In genomic region chr11:60974726-60975125, GRCh38 we compare ENCODE assay signal across 15 cellular contexts. TPM values are rescaled to one million over a fixed set of nuclear protein-coding genes. Genes with fewer than 3 reads are reported as not detected.
A peak's percentile ranks its signal among the peaks of the same experiment; 100 is the strongest.
DNase-seq lines count a peak whose midpoint lies in the region; ATAC-seq and TF ChIP-seq lines count a peak whose summit lies in the region.
"Had no signal": no experiment of that assay in that cellular context is flagged by ENCODE, and none has a peak within 500 bp of the region (broad histone marks: within the 10 kb centered on the region; RNA-seq: fewer than 3 reads in every experiment).

No MANE protein-coding gene starts in this region.

- no peaks in the 10 kb centered on the region for H3K27me3 Mint-ChIP-seq in activated naive CD4-positive, alpha-beta T cell treated with anti-CD3 and anti-CD28 coated beads, Interleukin-2, amount 10 ng/mL, durations not matched to agents 7 days and 5 days
- H3K27me3 Mint-ChIP-seq in activated T-cell treated with anti-CD3 and anti-CD28 coated beads, Interleukin-2, amount 50 U/mL, for 72 hours (ENCODE audit: low read depth): no peaks in the 10 kb centered on the region

- H3K4me3 ChIP-seq in tibial nerve (no peak overlapping the region), Karpas-422 (ENCODE audit: low read length) (no peak overlapping the region)

- H3K27ac ChIP-seq in tibial nerve (peak overlapping the region in 3 of 4 donors; percentile 22 to 64 (median 43)), Karpas-422 (ENCODE audit: low read length) (no peak overlapping the region)

- no peaks in the 10 kb centered on the region for H3K4me1 ChIP-seq in tibial nerve
- H3K4me1 ChIP-seq in Karpas-422 (ENCODE audit: low read length): peaks cover 22% of the 10 kb centered on the region

- peak overlapping the region; percentile 92 for H3K27ac Mint-ChIP-seq in activated naive CD4-positive, alpha-beta T cell treated with anti-CD3 and anti-CD28 coated beads, Interleukin-2, amount 10 ng/mL, durations not matched to agents 7 days and 5 days
- peak overlapping the region; percentile 100 for H3K27ac Mint-ChIP-seq in activated T-cell treated with anti-CD3 and anti-CD28 coated beads, Interleukin-2, amount 50 U/mL, for 72 hours

- H3K27me3 ChIP-seq in tibial nerve (no peaks in the 10 kb centered on the region), Karpas-422 (ENCODE audit: low read length) (no peaks in the 10 kb centered on the region)

- no peaks in the 10 kb centered on the region for H3K9me3 Mint-ChIP-seq in activated naive CD4-positive, alpha-beta T cell treated with anti-CD3 and anti-CD28 coated beads, Interleukin-2, amount 10 ng/mL, durations not matched to agents 7 days and 5 days
- no peaks in the 10 kb centered on the region for H3K9me3 Mint-ChIP-seq in activated T-cell treated with anti-CD3 and anti-CD28 coated beads, Interleukin-2, amount 50 U/mL, for 72 hours

- no peaks in the 10 kb centered on the region for H4K20me1 ChIP-seq in Karpas-422 (ENCODE audit: insufficient read depth, low read depth, low read length)

- H3K9me2 ChIP-seq in Karpas-422 (replicated peaks; ENCODE audit: insufficient read depth, low read length): no peaks in the 10 kb centered on the region

- H3K9me3 ChIP-seq in tibial nerve (no peaks in the 10 kb centered on the region), Karpas-422 (ENCODE audit: low read length) (no peaks in the 10 kb centered on the region)

- TF ChIP-seq EP300 in tibial nerve (IDR thresholded peaks at IDR 0.05): no peak

- ATAC-seq in activated T-cell treated with anti-CD3 and anti-CD28 coated beads, Interleukin-2, amount 50 U/mL, for 72 hours (replicated peaks in 1 of 2): peak in 1 of 2 donors; percentile 22
- ATAC-seq in HG03354 (IDR thresholded peaks at IDR 0.05; ENCODE audit: poor library complexity, severe bottlenecking, unreplicated experiment): no peak
- ATAC-seq: left cardiac atrium, sciatic nerve had no signal

- no peak overlapping the region for H2AFZ ChIP-seq in Karpas-422 (ENCODE audit: low read length)

- WGBS in tibial nerve, 2 donors: 47 to 58% methylated on average over 6 of the region's 6 CpGs

- no peak overlapping the region for H3K9ac ChIP-seq in Karpas-422 (ENCODE audit: low read length)

- peak; percentile 32 for DNase-seq in activated naive CD4-positive, alpha-beta T cell treated with anti-CD3 and anti-CD28 coated beads, Interleukin-2, amount 10 ng/mL, durations not matched to agents 7 days and 5 days
- no peak for DNase-seq in activated naive CD4-positive, alpha-beta T cell treated with anti-CD3 and anti-CD28 coated beads, Interleukin-2, amount 50 U/mL, for 16 hours
- peak; percentile 35 to 61 for DNase-seq in activated T-cell treated with anti-CD3 and anti-CD28 coated beads, Interleukin-2, amount 50 U/mL, for 72 hours
- DNase-seq in medulla oblongata (ENCODE audit: extremely low spot score) (peak; percentile 79), tibial nerve (ENCODE audit: low spot score in 2 of 2) (no peak), Karpas-422 (no peak), mucosa of gallbladder (ENCODE audit: low spot score) (no peak)
- DNase-seq: GOT3, IMR-90, left cardiac atrium, NCI-H1092 treated with DMSO at 0.1 percent for 48 hours, NCI-H446 treated with DMSO at 0.1 percent for 48 hours, SW 1271 had no signal

- TF ChIP-seq POLR2A in tibial nerve (IDR thresholded peaks at IDR 0.05): no peak

- peak overlapping the region; percentile 90 for H3K4me3 Mint-ChIP-seq in activated naive CD4-positive, alpha-beta T cell treated with anti-CD3 and anti-CD28 coated beads, Interleukin-2, amount 10 ng/mL, durations not matched to agents 7 days and 5 days
- H3K4me3 Mint-ChIP-seq in activated T-cell treated with anti-CD3 and anti-CD28 coated beads, Interleukin-2, amount 50 U/mL, for 72 hours: peak overlapping the region; percentile 87 to 93

- H3K36me3 ChIP-seq in tibial nerve: no peaks in the 10 kb centered on the region
- no peaks in the 10 kb centered on the region for H3K36me3 ChIP-seq in Karpas-422 (ENCODE audit: insufficient read depth, low read length)

- CTCF ChIA-PET in activated naive CD4-positive, alpha-beta T cell treated with anti-CD3 and anti-CD28 coated beads, Interleukin-2, amount 10 ng/mL, durations not matched to agents 7 days and 5 days (lab: Charles Lee): no interaction called here

- H3K4me2 ChIP-seq in Karpas-422 (ENCODE audit: low read depth, low read length, poor library complexity, severe bottlenecking): no peak overlapping the region

- H3K79me2 ChIP-seq in Karpas-422 (ENCODE audit: low read length): no peaks in the 10 kb centered on the region

- H3K36me3 Mint-ChIP-seq in activated naive CD4-positive, alpha-beta T cell treated with anti-CD3 and anti-CD28 coated beads, Interleukin-2, amount 10 ng/mL, durations not matched to agents 7 days and 5 days: peaks cover 66% of the 10 kb centered on the region
- H3K36me3 Mint-ChIP-seq in activated T-cell treated with anti-CD3 and anti-CD28 coated beads, Interleukin-2, amount 50 U/mL, for 72 hours (ENCODE audit: insufficient read depth in 2 of 2): peaks cover 26 to 47% of the 10 kb centered on the region in 2 donors

- no peak for TF ChIP-seq CTCF in tibial nerve (IDR thresholded peaks at IDR 0.05)

- H3K4me1 Mint-ChIP-seq in activated naive CD4-positive, alpha-beta T cell treated with anti-CD3 and anti-CD28 coated beads, Interleukin-2, amount 10 ng/mL, durations not matched to agents 7 days and 5 days: peaks cover 61% of the 10 kb centered on the region
- H3K4me1 Mint-ChIP-seq in activated T-cell treated with anti-CD3 and anti-CD28 coated beads, Interleukin-2, amount 50 U/mL, for 72 hours (ENCODE audit: low read depth): peaks cover 83% of the 10 kb centered on the region

RNA-seq across cellular contexts. Expression of gene CD6, which starts 3.2 kb away (rescaled TPM):
- total RNA-seq in activated T-cell treated with anti-CD3 and anti-CD28 coated beads, Interleukin-2, amount 50 U/mL, for 72 hours: 100 to 1,000 TPM; 298 to 313 TPM
- total RNA-seq in tibial nerve (1 to 10 TPM in 2 of 4 donors, under 1 TPM in 1, not detected in 1; 0.59 to 3.6 (median 2.7) TPM), mucosa of gallbladder (5.3 TPM)
- total RNA-seq in Karpas-422 (2014; rRNA removed; shearing (Covaris generic); ENCODE audit: low replicate concordance): not detected in 2 replicates
- total RNA-seq: IMR-90 had no signal

RNA-seq across cellular contexts. Expression of gene SLC15A3, which starts 22.8 kb away (rescaled TPM):
- total RNA-seq in activated T-cell treated with anti-CD3 and anti-CD28 coated beads, Interleukin-2, amount 50 U/mL, for 72 hours: 1 to 10 TPM; 3.5 to 4.1 TPM
- total RNA-seq in tibial nerve (10 to 100 TPM; 32.2 to 94.4 (median 64.8) TPM), mucosa of gallbladder (23.2 TPM)
- total RNA-seq in Karpas-422 (2014; rRNA removed; shearing (Covaris generic); ENCODE audit: low replicate concordance): 49.5 and 64.7 TPM in 2 replicates

RNA-seq across cellular contexts. Expression of gene TMEM132A, which starts 50.5 kb away (rescaled TPM):
- 1 to 10 TPM; 2.4 to 3.5 TPM for total RNA-seq in activated T-cell treated with anti-CD3 and anti-CD28 coated beads, Interleukin-2, amount 50 U/mL, for 72 hours
- total RNA-seq in tibial nerve (10 to 100 TPM; 15.9 to 41.9 (median 26.6) TPM), mucosa of gallbladder (18.5 TPM)
- total RNA-seq in Karpas-422 (2014; rRNA removed; shearing (Covaris generic); ENCODE audit: low replicate concordance): 1.6 and 5.2 TPM in 2 replicates

Comparison
In these comparisons a context has a peak if more than half of its experiments do, and no peak if none do; other contexts are left out.
1. DNase-seq: peak in activated naive CD4-positive, alpha-beta T cell treated with anti-CD3 and anti-CD28 coated beads, Interleukin-2, amount 10 ng/mL, durations not matched to agents 7 days and 5 days (single experiment), activated T-cell treated with anti-CD3 and anti-CD28 coated beads, Interleukin-2, amount 50 U/mL, for 72 hours (2 of 2) and medulla oblongata (single experiment); none in activated naive CD4-positive, alpha-beta T cell treated with anti-CD3 and anti-CD28 coated beads, Interleukin-2, amount 50 U/mL, for 16 hours (single experiment), tibial nerve (0 of 2), Karpas-422 (single experiment) and mucosa of gallbladder (single experiment).
2. RNA of gene CD6, which starts 3.2 kb away (total RNA-seq): 298 to 313 TPM in activated T-cell treated with anti-CD3 and anti-CD28 coated beads, Interleukin-2, amount 50 U/mL, for 72 hours; 5.3 TPM in mucosa of gallbladder (single experiment), 0.59 to 3.6 TPM in tibial nerve and not detected in Karpas-422; every median in the first group is over 10 times any median in the second.